In the genomic region with DNA sequence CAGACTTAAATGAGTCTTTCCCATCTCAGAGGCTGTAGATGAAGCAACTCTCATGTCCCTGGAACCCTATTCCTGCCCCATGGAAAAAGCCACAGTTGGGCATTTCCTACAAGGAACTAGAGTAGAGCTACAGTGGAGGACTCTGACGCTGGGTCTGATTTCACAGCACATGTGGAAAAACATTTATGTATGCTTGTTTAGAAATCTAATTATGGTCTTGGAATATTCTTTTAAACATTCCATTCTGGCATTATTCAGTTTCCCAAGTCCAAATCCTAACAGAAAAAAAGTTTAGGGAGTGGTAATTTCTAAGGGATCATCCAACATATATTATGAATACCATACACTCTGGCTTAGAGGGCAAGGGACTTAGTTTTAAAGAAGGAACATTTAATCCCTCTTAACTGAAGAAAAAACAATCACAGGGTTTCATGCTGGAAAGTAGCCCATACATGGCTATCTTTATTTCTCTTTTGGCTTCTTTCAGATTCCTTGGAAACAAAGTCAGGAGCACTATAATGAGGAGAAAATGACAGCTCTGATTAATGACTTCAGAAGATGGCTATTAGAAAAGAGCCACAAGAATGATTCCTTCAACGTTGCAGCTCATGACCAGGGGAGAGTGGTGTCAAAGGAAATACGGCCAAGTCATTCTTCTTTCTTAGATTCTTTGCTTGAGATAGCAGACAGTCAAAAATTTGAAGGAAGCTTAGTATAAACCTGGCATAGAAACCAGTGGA, we compare ENCODE assay signal across 18 cellular contexts. TPM values are rescaled to one million over a fixed set of nuclear protein-coding genes. Genes with fewer than 3 reads are reported as not detected.
DNase-seq lines count a peak whose midpoint lies in the region; FAIRE-seq and TF ChIP-seq lines count a peak whose summit lies in the region.
"Had no signal": no experiment of that assay in that cellular context is flagged by ENCODE, and none has a peak within 500 bp of the region (broad histone marks: within the 10 kb centered on the region; RNA-seq: fewer than 3 reads in every experiment).

No MANE protein-coding gene starts in this region.

- no peaks in the 10 kb centered on the region for H3K27me3 ChIP-seq in GM23248 (replicated peaks; ENCODE audit: insufficient read depth)
- H3K27me3 ChIP-seq in astrocyte (ENCODE audit: insufficient read depth, low read length): no peaks in the 10 kb centered on the region
- no peaks in the 10 kb centered on the region for H3K27me3 ChIP-seq in fibroblast of lung (ENCODE audit: control insufficient read depth, insufficient read depth, low read length)

- H3K9ac ChIP-seq in GM23248: no peak overlapping the region
- H3K9ac ChIP-seq in astrocyte (ENCODE audit: low read length): no peak overlapping the region
- no peak overlapping the region for H3K9ac ChIP-seq in fibroblast of lung (ENCODE audit: insufficient read depth, low read length)

- FAIRE-seq in astrocyte (lab: Jason Lieb, UNC): peak; percentile 97

- no peak overlapping the region for H3K4me2 ChIP-seq in GM23248 (ENCODE audit: unreplicated experiment)
- peak overlapping the region; percentile 19 for H3K4me2 ChIP-seq in astrocyte (ENCODE audit: low read length)
- H3K4me2 ChIP-seq in fibroblast of lung (ENCODE audit: extremely low read depth, insufficient read depth, low read length): no peak overlapping the region
- H3K4me2 ChIP-seq: GM23338 had no signal

- H3K9me3 ChIP-seq in GM23248 (ENCODE audit: low read depth): no peaks in the 10 kb centered on the region
- no peaks in the 10 kb centered on the region for H3K9me3 ChIP-seq in astrocyte (ENCODE audit: insufficient read depth, low read depth, low read length)
- H3K9me3 ChIP-seq in fibroblast of lung (ENCODE audit: control insufficient read depth, insufficient read depth, low read depth, low read length): no peaks in the 10 kb centered on the region

- no peaks in the 10 kb centered on the region for H3F3A ChIP-seq in GM23248 (ENCODE audit: insufficient read depth)

- DNase-seq in GM23248 (peak; percentile 7), astrocyte (ENCODE audit: low read depth) (peak; percentile 85), fibroblast of lung (ENCODE audit: low read depth in 2 of 2) (peak; percentile 1 to 86), stromal cell of bone marrow (ENCODE audit: low read depth) (peak; percentile 16), SK-N-DZ (ENCODE audit: low spot score) (no peak), NCI-H2107 treated with DMSO at 0.1 percent for 48 hours (lab: John Stamatoyannopoulos, UW; ENCODE audit: unreplicated experiment) (no peak), NCI-H2196 (lab: John Stamatoyannopoulos, UW; ENCODE audit: unreplicated experiment) (no peak), T-helper 1 cell (no peak)
- DNase-seq: CD4-positive, alpha-beta memory T cell; KBM-7; NCI-H1048; NCI-H1436 treated with DMSO at 0.1 percent for 48 hours; NCI-H2029 treated with DMSO at 0.1 percent for 48 hours; NCI-H510A; NCI-H774 had no signal

- H3K4me1 ChIP-seq in GM23248 (ENCODE audit: insufficient read depth) (peaks cover 13% of the 10 kb centered on the region; the same call in 1 of the 2 replicates), astrocyte (ENCODE audit: insufficient read depth, low read length) (peaks cover 16% of the 10 kb centered on the region), fibroblast of lung (ENCODE audit: control insufficient read depth, extremely low read depth, insufficient read depth, low read length) (no peaks in the 10 kb centered on the region)

- H4K20me1 ChIP-seq in GM23248 (ENCODE audit: insufficient read depth) (no peaks in the 10 kb centered on the region), astrocyte (ENCODE audit: insufficient read depth, low read length) (no peaks in the 10 kb centered on the region), fibroblast of lung (ENCODE audit: control insufficient read depth, extremely low read depth, insufficient read depth, low read length) (no peaks in the 10 kb centered on the region)

- H3K36me3 ChIP-seq in GM23248 (ENCODE audit: low read depth): no peaks in the 10 kb centered on the region
- no peaks in the 10 kb centered on the region for H3K36me3 ChIP-seq in astrocyte (ENCODE audit: insufficient read depth, low read length)
- no peaks in the 10 kb centered on the region for H3K36me3 ChIP-seq in fibroblast of lung (ENCODE audit: control insufficient read depth, insufficient read depth, low read length)

- TF ChIP-seq CTCF in astrocyte (IDR thresholded peaks at IDR 0.05; ENCODE audit: insufficient read depth, low read depth, low read length) (no peak), fibroblast of lung (conservative IDR thresholded peaks at IDR 0.05 in 1 of 2, IDR thresholded peaks at IDR 0.05 in 1 of 2; ENCODE audit: low read depth in 1 of 2, low read length in 2 of 2) (no peak)

- H3K4me3 Mint-ChIP-seq in astrocyte (ENCODE audit: unreplicated experiment): no peak overlapping the region
- H3K4me3 Mint-ChIP-seq: CD4-positive, alpha-beta memory T cell; GM23338 had no signal

- H3K27ac Mint-ChIP-seq in astrocyte (ENCODE audit: unreplicated experiment): no peak overlapping the region
- H3K27ac Mint-ChIP-seq: CD4-positive, alpha-beta memory T cell; GM23338 had no signal

- 31 to 32% methylated on average over 3 of the region's 3 CpGs for WGBS in GM23248 (ENCODE audit: low coverage in 1 of 2, low lambda C conversion rate in 2 of 2, missing lambda C conversion rate in 2 of 2), 2 experiments

- H3K9me2 ChIP-seq in GM23248 (ENCODE audit: insufficient read depth): no peaks in the 10 kb centered on the region

- peaks cover 26% of the 10 kb centered on the region for H3K27me3 Mint-ChIP-seq in astrocyte (ENCODE audit: low read depth, unreplicated experiment)

- H3K36me3 Mint-ChIP-seq in astrocyte (ENCODE audit: low read depth, unreplicated experiment): no peaks in the 10 kb centered on the region
- H3K36me3 Mint-ChIP-seq: CD4-positive, alpha-beta memory T cell had no signal

- in situ Hi-C loops in GM23248 (cut with MboI): no loop called here

- peaks cover 4% of the 10 kb centered on the region for H3K4me1 Mint-ChIP-seq in astrocyte (ENCODE audit: low read depth, unreplicated experiment)
- H3K4me1 Mint-ChIP-seq: CD4-positive, alpha-beta memory T cell; GM23338 had no signal

- no peaks in the 10 kb centered on the region for H3K79me2 ChIP-seq in GM23248 (ENCODE audit: insufficient read depth)
- no peaks in the 10 kb centered on the region for H3K79me2 ChIP-seq in astrocyte (ENCODE audit: insufficient read depth, low read length)
- no peaks in the 10 kb centered on the region for H3K79me2 ChIP-seq in fibroblast of lung (ENCODE audit: control insufficient read depth, insufficient read depth, low read length)

- H3K27ac ChIP-seq in GM23248 (no peak overlapping the region), astrocyte (ENCODE audit: low read depth, low read length) (no peak overlapping the region), fibroblast of lung (ENCODE audit: insufficient read depth, low read length) (no peak overlapping the region)
- H3K27ac ChIP-seq: SK-N-MC had no signal

- peaks cover 1% of the 10 kb centered on the region for H3K9me3 Mint-ChIP-seq in astrocyte (ENCODE audit: unreplicated experiment)
- H3K9me3 Mint-ChIP-seq: CD4-positive, alpha-beta memory T cell had no signal

- H2AFZ ChIP-seq in GM23248 (no peak overlapping the region), astrocyte (ENCODE audit: low read depth, low read length) (no peak overlapping the region), fibroblast of lung (ENCODE audit: low read length) (no peak overlapping the region)
- H2AFZ ChIP-seq: GM23338 had no signal

- H3K4me3 ChIP-seq in GM23248 (no peak overlapping the region), astrocyte (ENCODE audit: insufficient read depth, low read depth, low read length) (no peak overlapping the region), fibroblast of lung (replicated peaks in 1 of 4; ENCODE audit: control extremely low read depth in 1 of 4, insufficient read depth in 1 of 4, low read depth in 3 of 4, low read length in 4 of 4) (no peak overlapping the region)
- H3K4me3 ChIP-seq: GM23338, SK-N-MC had no signal

RNA-seq across cellular contexts. Expression of a gene that starts 56.0 kb away (rescaled TPM):
- total RNA-seq in GM23248 (2014; rRNA removed; shearing (Covaris generic)): not detected in 2 replicates
- polyA plus RNA-seq in GM23248 (2016; fragmentation: Nextera tagmentation; extraction: Ambion mirVana) (not detected in 2 replicates), fibroblast of lung (not detected in 2 replicates)
- total RNA-seq in astrocyte (not detected in 2 replicates), fibroblast of lung (not detected in 2 replicates)
- not detected in 2 replicates for polyA plus RNA-seq in fibroblast of lung (2012)
- polyA minus RNA-seq in fibroblast of lung (ENCODE audit: low replicate concordance): not detected in 2 replicates
- polyA plus RNA-seq in SK-N-DZ (2014; cell fraction: cytosol; rRNA removed): not detected in 2 replicates
- polyA plus RNA-seq in SK-N-DZ (2014; cell fraction: nucleus; rRNA removed): not detected in 2 replicates
- total RNA-seq: CD4-positive, alpha-beta memory T cell; GM23338 had no signal
- polyA plus RNA-seq: BJ; CD4-positive, alpha-beta memory T cell; GM23338 had no signal

Comparison
In these comparisons a context has a peak if more than half of its experiments do, and no peak if none do; other contexts are left out.
1. DNase-seq: peak in GM23248 (single experiment), astrocyte (single experiment), fibroblast of lung (2 of 2) and stromal cell of bone marrow (single experiment); none in SK-N-DZ (single experiment), NCI-H2107 treated with DMSO at 0.1 percent for 48 hours (single experiment), NCI-H2196 (single experiment) and T-helper 1 cell (0 of 5).